Comparison of ENCODE assay signal across 17 cellular contexts in genomic region chr6:148328876-148329567, GRCh38. TPM values are rescaled to one million over a fixed set of nuclear protein-coding genes. Genes with fewer than 3 reads are reported as not detected.
A peak's percentile ranks its signal among the peaks of the same experiment; 100 is the strongest.
DNase-seq lines count a peak whose midpoint lies in the region; ATAC-seq, FAIRE-seq and TF ChIP-seq lines count a peak whose summit lies in the region.
"Had no signal": no experiment of that assay in that cellular context is flagged by ENCODE, and none has a peak within 500 bp of the region (broad histone marks: within the 10 kb centered on the region; RNA-seq: fewer than 3 reads in every experiment).

No MANE protein-coding gene starts in this region.

- no peak overlapping the region for H3K14ac ChIP-seq in mesenchymal stem cell (ENCODE audit: low read length in 2 of 2)

- in situ Hi-C loops in SK-MEL-5 (cut with HindIII; ENCODE audit: low pct_unique_long_range_greater_than_20kb, low sequenced_read_pairs) = no loop called here

- BruUV-seq in endothelial cell of umbilical vein (replicated peaks; lab: Mats Ljungman, UMichigan) = no TSS peak

- no peak for TF ChIP-seq EP300 in suprapubic skin (IDR thresholded peaks at IDR 0.05)

- H3K36me3 ChIP-seq in endothelial cell of umbilical vein (ENCODE audit: control insufficient read depth in 2 of 2, extremely low read depth in 1 of 2, insufficient read depth in 2 of 2, low read length in 2 of 2) (no peaks in the 10 kb centered on the region), mesenchymal stem cell (ENCODE audit: control insufficient read depth in 1 of 2, insufficient read depth in 2 of 2, low read depth in 1 of 2, low read length in 2 of 2) (peaks cover 0 to 3% of the 10 kb centered on the region in 2 experiments), suprapubic skin (no peaks in the 10 kb centered on the region), left lung (no peaks in the 10 kb centered on the region)

- no peaks in the 10 kb centered on the region for H3K9me3 ChIP-seq in endothelial cell of umbilical vein (replicated peaks; ENCODE audit: control insufficient read depth, insufficient read depth, low read length)
- no peaks in the 10 kb centered on the region for H3K9me3 ChIP-seq in mesenchymal stem cell (ENCODE audit: control insufficient read depth, low read length)
- no peaks in the 10 kb centered on the region for H3K9me3 ChIP-seq in suprapubic skin
- no peaks in the 10 kb centered on the region for H3K9me3 ChIP-seq in left lung
- H3K9me3 ChIP-seq: mucosa of descending colon had no signal

- H3K27ac ChIP-seq in endothelial cell of umbilical vein (ENCODE audit: insufficient read depth, low read depth, low read length) (peak overlapping the region; percentile 46), mesenchymal stem cell (ENCODE audit: low read length, poor library complexity, severe bottlenecking) (no peak overlapping the region), suprapubic skin (peak overlapping the region; percentile 68), left lung (no peak overlapping the region)
- H3K27ac ChIP-seq: parathyroid adenoma had no signal

- no peaks in the 10 kb centered on the region for H3K79me1 ChIP-seq in mesenchymal stem cell (replicated peaks; ENCODE audit: low read length, poor library complexity, severe bottlenecking)

- H3K9me1 ChIP-seq in endothelial cell of umbilical vein (replicated peaks; ENCODE audit: control insufficient read depth, extremely low read depth, insufficient read depth, low read length) = no peaks in the 10 kb centered on the region

- peak overlapping the region in 1 of 2 experiments; percentile 62 for H3K18ac ChIP-seq in mesenchymal stem cell (ENCODE audit: low read depth in 1 of 2, low read length in 2 of 2)

- H3K79me2 ChIP-seq in endothelial cell of umbilical vein (ENCODE audit: control insufficient read depth, insufficient read depth, low read length) = no peaks in the 10 kb centered on the region
- H3K79me2 ChIP-seq: parathyroid adenoma had no signal

- H2BK15ac ChIP-seq in mesenchymal stem cell (ENCODE audit: low read depth, poor library complexity, severe bottlenecking) = no peak overlapping the region

- no peak overlapping the region for H4K91ac ChIP-seq in mesenchymal stem cell (ENCODE audit: low read length)

- no peaks in the 10 kb centered on the region for H4K20me1 ChIP-seq in endothelial cell of umbilical vein (replicated peaks; ENCODE audit: control insufficient read depth, extremely low read depth, insufficient read depth, low read length)

- no peak overlapping the region for H4K8ac ChIP-seq in mesenchymal stem cell (ENCODE audit: low read length)

- ATAC-seq in left lung = no peak
- ATAC-seq: mucosa of descending colon had no signal

- no peak overlapping the region for H3K4ac ChIP-seq in mesenchymal stem cell (ENCODE audit: low read depth in 1 of 2, low read length in 2 of 2)

- peak; percentile 40 for FAIRE-seq in endothelial cell of umbilical vein (lab: Jason Lieb, UNC)
- FAIRE-seq: colon, H54 had no signal

- TF ChIP-seq CTCF in endothelial cell of umbilical vein (IDR thresholded peaks at IDR 0.05; ENCODE audit: extremely low read depth in 1 of 2, insufficient read depth in 1 of 2, low read depth in 1 of 2, low read length in 2 of 2) (no peak), suprapubic skin (IDR thresholded peaks at IDR 0.05) (no peak), left lung (IDR thresholded peaks at IDR 0.05) (no peak)

- H2AFZ ChIP-seq in endothelial cell of umbilical vein (ENCODE audit: low read depth, low read length) (no peak overlapping the region), mesenchymal stem cell (ENCODE audit: low read depth, low read length) (no peak overlapping the region)
- H2AFZ ChIP-seq: parathyroid adenoma had no signal

- H3K9ac ChIP-seq in endothelial cell of umbilical vein (replicated peaks; ENCODE audit: extremely low read depth, insufficient read depth, low read length) (no peak overlapping the region), mesenchymal stem cell (ENCODE audit: low read length) (peak overlapping the region; percentile 63)
- H3K9ac ChIP-seq: parathyroid adenoma had no signal

- no peak for TF ChIP-seq POLR2A in endothelial cell of umbilical vein (IDR thresholded peaks at IDR 0.05; ENCODE audit: low read depth, low read length)
- no peak for TF ChIP-seq POLR2A in suprapubic skin (IDR thresholded peaks at IDR 0.05)

- H3K4me2 ChIP-seq in endothelial cell of umbilical vein (ENCODE audit: insufficient read depth, low read length) = peak overlapping the region; percentile 1
- no peak overlapping the region for H3K4me2 ChIP-seq in mesenchymal stem cell (ENCODE audit: low read length, poor library complexity, severe bottlenecking)

- H3K4me3 ChIP-seq in endothelial cell of umbilical vein (replicated peaks in 1 of 3; ENCODE audit: insufficient read depth in 1 of 3, low read depth in 1 of 3, low read length in 3 of 3) = no peak overlapping the region
- peak overlapping the region in 1 of 2 experiments; percentile 26 for H3K4me3 ChIP-seq in mesenchymal stem cell (ENCODE audit: insufficient read depth in 1 of 2, low read depth in 1 of 2, low read length in 2 of 2)
- H3K4me3 ChIP-seq in suprapubic skin = no peak overlapping the region
- H3K4me3 ChIP-seq in left lung = no peak overlapping the region
- H3K4me3 ChIP-seq: mucosa of descending colon had no signal

- peaks cover 37% of the 10 kb centered on the region for H3K4me1 ChIP-seq in endothelial cell of umbilical vein (ENCODE audit: control insufficient read depth, extremely low read depth, insufficient read depth, low read length)
- H3K4me1 ChIP-seq in mesenchymal stem cell (ENCODE audit: control insufficient read depth, insufficient read depth, low read depth, low read length) = peaks cover 3% of the 10 kb centered on the region
- peaks cover 22% of the 10 kb centered on the region for H3K4me1 ChIP-seq in suprapubic skin
- peaks cover 4 to 12% of the 10 kb centered on the region in 2 donors for H3K4me1 ChIP-seq in left lung
- H3K4me1 ChIP-seq: parathyroid adenoma had no signal

- no peaks in the 10 kb centered on the region for H3K27me3 ChIP-seq in endothelial cell of umbilical vein (ENCODE audit: control insufficient read depth in 2 of 2, insufficient read depth in 2 of 2, low read length in 2 of 2)
- H3K27me3 ChIP-seq in mesenchymal stem cell (ENCODE audit: control insufficient read depth in 1 of 2, insufficient read depth in 1 of 2, low read length in 2 of 2) = no peaks in the 10 kb centered on the region
- no peaks in the 10 kb centered on the region for H3K27me3 ChIP-seq in suprapubic skin
- no peaks in the 10 kb centered on the region for H3K27me3 ChIP-seq in left lung

- H3K23ac ChIP-seq in mesenchymal stem cell (ENCODE audit: low read length in 2 of 2) = no peak overlapping the region

- H2BK5ac ChIP-seq in mesenchymal stem cell (ENCODE audit: low read depth, low read length, poor library complexity, severe bottlenecking) = no peak overlapping the region

- dilution Hi-C loops in endothelial cell of umbilical vein (cut with MboI; ENCODE audit: extremely low pct_ligation_motif_present, low sequenced_read_pairs) = no loop called here

- intact Hi-C loops in endothelial cell of umbilical vein (cut with micrococcal nuclease) = loop anchor here (1.0 kb wide), 2 partner anchors 12 to 38 kb away; no protein-coding TSS in a partner anchor
- intact Hi-C loops in left lung (cut with DNase I) = no loop called here

- peak; percentile 92 for DNase-seq in SK-MEL-5 (ENCODE audit: low read depth, low spot score)
- DNase-seq in endothelial cell of umbilical vein (ENCODE audit: low read depth, low spot score) = peak; percentile 60
- peak; percentile 29 for DNase-seq in mesenchymal stem cell
- no peak for DNase-seq in suprapubic skin (ENCODE audit: low spot score in 2 of 2)
- DNase-seq in H4 (ENCODE audit: low spot score) = no peak
- DNase-seq in iPS-NIHi11 (ENCODE audit: low spot score) = no peak
- no peak for DNase-seq in NCI-H1105 (lab: John Stamatoyannopoulos, UW)
- DNase-seq in left lung = no peak
- DNase-seq: C1 segment of cervical spinal cord, DMS79, mucosa of descending colon, NCI-H1694, NCI-H524, T-helper 2 cell had no signal

- no peak overlapping the region for H2BK12ac ChIP-seq in mesenchymal stem cell (ENCODE audit: low read length in 2 of 2)

- H2BK120ac ChIP-seq in mesenchymal stem cell (ENCODE audit: low read depth, low read length) = no peak overlapping the region

- H2AK5ac ChIP-seq in mesenchymal stem cell (ENCODE audit: low read length, severe bottlenecking) = no peak overlapping the region

- POLR2A ChIA-PET in endothelial cell of umbilical vein (lab: Charles Lee) = interaction anchor here (1.1 to 1.3 kb wide), 2 partner anchors 24 to 61 kb away, joined by 3 to 13 read pairs; no protein-coding TSS in a partner anchor

- CTCF ChIA-PET in endothelial cell of umbilical vein (lab: Charles Lee) = interaction anchor here (0.7 to 3.3 kb wide), 15 partner anchors 10 to 201 kb away, joined by 3 to 23 read pairs (median 3); no protein-coding TSS in a partner anchor

TF ChIP-seq in endothelial cell of umbilical vein, 7 proteins besides CTCF, POLR2A, EP300 and RAD21:
- TF ChIP-seq JUN (IDR thresholded peaks at IDR 0.05; ENCODE audit: borderline replicate concordance, insufficient read depth, insufficient read length, low read depth) (peak; percentile 32), FOS (IDR thresholded peaks at IDR 0.05; ENCODE audit: borderline replicate concordance, insufficient read depth, low read length) (no peak), EZH2 (IDR thresholded peaks at IDR 0.05; ENCODE audit: borderline replicate concordance, low read depth, low read length, severe bottlenecking) (no peak), GATA2 (IDR thresholded peaks at IDR 0.05; ENCODE audit: insufficient read depth, insufficient read length, low read depth, low read length) (no peak), MYC (IDR thresholded peaks at IDR 0.05; ENCODE audit: low read depth, low read length) (no peak)

RNA-seq across cellular contexts. Expression of gene SASH1, which starts 13.6 kb away (rescaled TPM):
- 43.7 and 55.0 TPM in 2 replicates for total RNA-seq in SK-MEL-5 (2014; rRNA removed; shearing (Covaris generic))
- polyA plus RNA-seq in SK-MEL-5 (2015; cell fraction: cytosol; rRNA removed) = 61.0 and 74.3 TPM in 2 replicates
- polyA plus RNA-seq in SK-MEL-5 (2015; cell fraction: nucleus; rRNA removed) = 31.0 and 54.4 TPM in 2 replicates
- 97.5 and 103 TPM in 2 replicates for total RNA-seq in endothelial cell of umbilical vein
- polyA plus RNA-seq in endothelial cell of umbilical vein = 15.6 and 18.5 TPM in 2 replicates
- polyA plus RNA-seq in endothelial cell of umbilical vein (2011; cell fraction: cytosol; rRNA removed) = 22.2 and 22.6 TPM in 2 replicates
- polyA plus RNA-seq in endothelial cell of umbilical vein (2011; cell fraction: nucleus; rRNA removed) = 55.6 and 63.0 TPM in 2 replicates
- polyA plus RNA-seq in endothelial cell of umbilical vein (2012) = 37.7 and 41.6 TPM in 2 replicates
- polyA minus RNA-seq in endothelial cell of umbilical vein = 66.8 and 84.9 TPM in 2 replicates
- polyA minus RNA-seq in endothelial cell of umbilical vein (2011; cell fraction: cytosol; rRNA and poly(A)+ RNA removed) = 2.4 TPM
- 137 and 139 TPM in 2 replicates for polyA minus RNA-seq in endothelial cell of umbilical vein (2011; cell fraction: nucleus; rRNA and poly(A)+ RNA removed)
- polyA plus RNA-seq in mesenchymal stem cell (2013, experiment 1 of 2) = 35.8 TPM
- polyA plus RNA-seq in mesenchymal stem cell (2013, experiment 2 of 2) = 34.3 TPM
- 100 to 1,000 TPM in 1 of 4 donors, 10 to 100 TPM in 3; 59.1 to 139 (median 77.1) TPM for total RNA-seq in suprapubic skin
- 4.5 and 6.7 TPM in 2 replicates for total RNA-seq in H4 (2014; rRNA removed; shearing (Covaris generic))
- 10 to 100 TPM; 51.3 to 53.5 TPM for total RNA-seq in left lung

Comparison
In these comparisons a context has a peak if more than half of its experiments do, and no peak if none do; other contexts are left out.
1. DNase-seq: peak in SK-MEL-5 (single experiment), endothelial cell of umbilical vein (single experiment) and mesenchymal stem cell (single experiment); none in suprapubic skin (0 of 2), H4 (single experiment), iPS-NIHi11 (single experiment), NCI-H1105 (single experiment) and left lung (0 of 2).
2. H3K27ac ChIP-seq: peak in endothelial cell of umbilical vein (single experiment) and suprapubic skin (single experiment); none in mesenchymal stem cell (single experiment) and left lung (0 of 2).